ENCODE assay signal across 2 cellular contexts in genomic region chr2:66693007-66693965, GRCh38.
TF ChIP-seq lines count a peak whose summit lies in the region.

No MANE protein-coding gene starts in this region.

TF ChIP-seq in HEK293, 187 proteins besides CTCF, POLR2A, EP300 and RAD21 (continued from another document):
- TF ChIP-seq PRDM10 (tag by site-specific recombination; IDR thresholded peaks at IDR 0.05), result peak; percentile 72
- no peak for TF ChIP-seq MZF1 (tag by site-specific recombination; IDR thresholded peaks at IDR 0.05; ENCODE audit: borderline replicate concordance)
- TF ChIP-seq ZNF660 (tag by site-specific recombination; IDR thresholded peaks at IDR 0.05), result no peak
- TF ChIP-seq ZBTB44 (tag by site-specific recombination; IDR thresholded peaks at IDR 0.05), result peak; percentile 51; the same call in 1 of the 2 replicates
- TF ChIP-seq KLF9 (tag by site-specific recombination; IDR thresholded peaks at IDR 0.05; ENCODE audit: low read depth), result no peak
- peak; percentile 53 for TF ChIP-seq PRDM6 (tag by site-specific recombination; IDR thresholded peaks at IDR 0.05)
TF ChIP-seq in HEK293: peak in this region for 3.

TF ChIP-seq in WTC11, 78 proteins besides CTCF, POLR2A, EP300 and RAD21 (continued from another document):
- TF ChIP-seq AFF4 (CRISPR knock-in tag; IDR thresholded peaks at IDR 0.05; ENCODE audit: borderline replicate concordance) (no peak), ZNF317 (CRISPR knock-in tag; IDR thresholded peaks at IDR 0.05; ENCODE audit: borderline replicate concordance, low read depth) (no peak), AR (CRISPR knock-in tag; IDR thresholded peaks at IDR 0.05) (no peak), GABPB1 (CRISPR knock-in tag; IDR thresholded peaks at IDR 0.05) (no peak), NR3C1 (CRISPR knock-in tag; conservative IDR thresholded peaks at IDR 0.05; ENCODE audit: low read depth) (no peak), FOXP4 (CRISPR knock-in tag; IDR thresholded peaks at IDR 0.05) (no peak), FOXP1 (CRISPR knock-in tag; IDR thresholded peaks at IDR 0.05; ENCODE audit: borderline replicate concordance) (no peak), ZSCAN18 (CRISPR knock-in tag; IDR thresholded peaks at IDR 0.05) (no peak), KAT7 (CRISPR knock-in tag; IDR thresholded peaks at IDR 0.05; ENCODE audit: borderline replicate concordance) (no peak)
